ENCODE assay signal across 33 cellular contexts in the genomic region with DNA sequence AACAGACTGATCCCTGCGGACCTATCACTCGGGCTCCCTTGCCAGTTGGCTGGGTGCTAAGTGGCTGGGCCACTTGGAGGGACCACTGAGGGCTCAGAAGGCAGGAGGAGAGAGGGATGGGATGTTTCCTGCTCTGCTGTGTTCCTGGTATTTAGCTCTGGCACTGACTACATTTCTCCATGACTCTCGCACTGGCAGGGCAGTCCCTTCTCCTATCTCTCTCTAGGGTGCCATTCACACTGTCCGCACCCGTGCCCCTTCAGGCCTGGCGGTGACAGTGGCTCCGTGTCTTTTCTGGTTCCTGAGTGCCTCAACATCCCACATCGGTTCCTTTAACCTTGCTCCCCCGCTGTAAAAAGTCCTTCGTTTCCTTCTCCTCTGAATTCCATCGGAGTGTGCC. TPM values are rescaled to one million over a fixed set of nuclear protein-coding genes. Genes with fewer than 3 reads are reported as not detected.
"Had no signal": no experiment of that assay in that cellular context is flagged by ENCODE, and none has a peak within 500 bp of the region (broad histone marks: within the 10 kb centered on the region; RNA-seq: fewer than 3 reads in every experiment).

No MANE protein-coding gene starts in this region.

- H3K27me3 ChIP-seq: ascending aorta, cardiac muscle cell had no signal

- DNase-seq: activated CD4-positive, alpha-beta T cell treated with anti-CD3 and anti-CD28 coated beads for 1 hour; activated CD4-positive, alpha-beta T cell treated with anti-CD3 and anti-CD28 coated beads for 48 hours; activated CD4-positive, alpha-beta T cell treated with anti-CD3 and anti-CD28 coated beads, Interleukin-2, amount 50 U/mL, for 4 hours; activated CD4-positive, CD25-positive, alpha-beta regulatory T cell; activated CD8-positive, alpha-beta T cell treated with anti-CD3 and anti-CD28 coated beads for 36 hours; activated gamma-delta T cell; activated naive CD4-positive, alpha-beta T cell treated with Interleukin-2 at 50 U/mL for 16 hours; activated naive CD8-positive, alpha-beta T cell treated with anti-CD3 and anti-CD28 coated beads, Interleukin-2, amount 10 ng/mL, durations not matched to agents 7 days and 5 days; activated T-cell treated with anti-CD3 and anti-CD28 coated beads, Interleukin-2, amount 50 U/mL, for 1 hour; activated T-cell treated with anti-CD3 and anti-CD28 coated beads, Interleukin-2, amount 50 U/mL, for 72 hours; amygdala; Kasumi-1; KBM-7; MM.1S; MV-4-11; NCI-H1092; NCI-H1436 treated with DMSO at 0.1 percent for 48 hours; NCI-H1694 treated with DMSO at 0.1 percent for 48 hours; NCI-H2029; NCI-H345; NCI-H524 treated with DMSO at 0.1 percent for 48 hours; SIG-M5; SW 1271; T-helper 1 cell; T-helper 2 cell; T-helper 9 cell; WERI-Rb-1 had no signal

- H3K4me3 ChIP-seq: ascending aorta, cardiac muscle cell had no signal

- H3K4me1 ChIP-seq: ascending aorta had no signal

- H3K27ac ChIP-seq: ascending aorta, cardiac muscle cell, WERI-Rb-1 had no signal

- H3K9me3 ChIP-seq: ascending aorta had no signal

- H3K36me3 ChIP-seq: ascending aorta, cardiac muscle cell, WERI-Rb-1 had no signal

- ATAC-seq: activated CD8-positive, alpha-beta T cell treated with anti-CD3 and anti-CD28 coated beads for 36 hours; activated T-cell treated with anti-CD3 and anti-CD28 coated beads, Interleukin-2, amount 50 U/mL, for 72 hours; Panc1; SK-N-SH treated with all-trans-retinoic acid at 6 μM for 48 hours had no signal

RNA-seq across cellular contexts. Expression of a gene that starts 31.6 kb away (rescaled TPM):
- total RNA-seq: activated CD8-positive, alpha-beta memory T cell treated with anti-CD3 and anti-CD28 coated beads for 36 hours; activated T-helper 2 cell treated with anti-CD3 and anti-CD28 coated beads, Interferon-gamma antibody, Interleukin-2, Interleukin-4, amounts not matched to agents 10 μg/mL and 5 μg/mL and 100 μg/mL, durations not matched to agents 14 hours and 24 hours and 36 hours had no signal
